In genomic region chr2:31365348-31365747, GRCh38 we compare ENCODE assay signal across 37 cellular contexts. TPM values are rescaled to one million over a fixed set of nuclear protein-coding genes. Genes with fewer than 3 reads are reported as not detected.
"Had no signal": no experiment of that assay in that cellular context is flagged by ENCODE, and none has a peak within 500 bp of the region (broad histone marks: within the 10 kb centered on the region; RNA-seq: fewer than 3 reads in every experiment).

No MANE protein-coding gene starts in this region.

- H3K27me3 ChIP-seq: brain microvascular endothelial cell had no signal

- H3K36me3 ChIP-seq: brain microvascular endothelial cell, WERI-Rb-1 had no signal

- H3K9me3 Mint-ChIP-seq: activated B cell treated with CpG ODN at 0.5 μM for 24 hours; activated CD8-positive, alpha-beta T cell treated with anti-CD3 and anti-CD28 coated beads for 36 hours; activated T-cell treated with anti-CD3 and anti-CD28 coated beads, Interleukin-2, amount 50 U/mL, for 24 hours; activated T-helper 17 cell treated with anti-CD3 and anti-CD28 coated beads, Interleukin-2, amount 50 U/mL, for 72 hours; effector memory CD8-positive, alpha-beta T cell; T-helper 2 cell treated with Interferon-gamma antibody and Interleukin-4, amounts not matched to agents 5 μg/mL and 100 μg/mL, for 36 hours had no signal

- H3K4me1 Mint-ChIP-seq: activated B cell treated with CpG ODN at 0.5 μM for 24 hours; activated CD8-positive, alpha-beta memory T cell treated with anti-CD3 and anti-CD28 coated beads, Interleukin-2, amount 10 ng/mL, durations not matched to agents 7 days and 5 days; activated T-helper 17 cell treated with anti-CD3 and anti-CD28 coated beads, Interleukin-2, amount 50 U/mL, for 72 hours; T-helper 17 cell had no signal

- H3K36me3 Mint-ChIP-seq: activated CD8-positive, alpha-beta memory T cell treated with anti-CD3 and anti-CD28 coated beads, Interleukin-2, amount 10 ng/mL, durations not matched to agents 7 days and 5 days; activated naive CD8-positive, alpha-beta T cell had no signal

- DNase-seq: activated B cell treated with CpG ODN at 0.5 μM for 24 hours; activated CD4-positive, alpha-beta T cell treated with anti-CD3 and anti-CD28 coated beads for 48 hours; activated CD4-positive, alpha-beta T cell treated with anti-CD3 and anti-CD28 coated beads, Interleukin-2, amount 50 U/mL, for 1 hour; activated CD4-positive, alpha-beta T cell treated with anti-CD3 and anti-CD28 coated beads, Interleukin-2, amount 50 U/mL, for 48 hours; activated CD8-positive, alpha-beta memory T cell treated with anti-CD3 and anti-CD28 coated beads, Interleukin-2, amount 10 ng/mL, durations not matched to agents 7 days and 5 days; activated CD8-positive, alpha-beta memory T cell treated with anti-CD3 and anti-CD28 coated beads, Interleukin-2, amount 50 U/mL, for 4 hours; activated CD8-positive, alpha-beta T cell treated with anti-CD3 and anti-CD28 coated beads for 36 hours; activated effector memory CD4-positive, alpha-beta T cell treated with Interleukin-2 at 50 U/mL for 16 hours; activated gamma-delta T cell treated with Interleukin-2 at 50 U/mL for 16 hours; activated naive CD4-positive, alpha-beta T cell treated with anti-CD3 and anti-CD28 coated beads, Interleukin-2, amount 50 U/mL, for 16 hours; activated naive CD4-positive, alpha-beta T cell treated with Interleukin-2 at 50 U/mL for 16 hours; activated T-cell treated with anti-CD3 and anti-CD28 coated beads for 4 hours; activated T-cell treated with anti-CD3 and anti-CD28 coated beads, Interleukin-2, amount 50 U/mL, for 24 hours; amniotic stem cell; anterior cingulate cortex; brain microvascular endothelial cell; caudate nucleus; cortex of kidney; dermis blood vessel endothelial cell; effector CD4-positive, alpha-beta T cell; effector memory CD8-positive, alpha-beta T cell; foreskin fibroblast; T-helper 1 cell; T-helper 17 cell; T1000; WERI-Rb-1 had no signal

- H3K4me3 Mint-ChIP-seq: activated B cell treated with CpG ODN at 0.5 μM for 24 hours; activated CD8-positive, alpha-beta memory T cell treated with anti-CD3 and anti-CD28 coated beads, Interleukin-2, amount 10 ng/mL, durations not matched to agents 7 days and 5 days; activated CD8-positive, alpha-beta T cell treated with anti-CD3 and anti-CD28 coated beads for 36 hours; activated naive CD8-positive, alpha-beta T cell; activated T-cell treated with anti-CD3 and anti-CD28 coated beads, Interleukin-2, amount 50 U/mL, for 24 hours; activated T-helper 17 cell treated with anti-CD3 and anti-CD28 coated beads, Interleukin-2, amount 50 U/mL, for 72 hours; effector memory CD8-positive, alpha-beta T cell; T-helper 17 cell; T-helper 2 cell treated with Interferon-gamma antibody and Interleukin-4, amounts not matched to agents 5 μg/mL and 100 μg/mL, for 36 hours had no signal

- ATAC-seq: activated CD4-positive, CD25-positive, alpha-beta regulatory T cell treated with anti-CD3 and anti-CD28 coated beads, Interleukin-2, amount 50 U/mL, for 24 hours; activated CD8-positive, alpha-beta memory T cell treated with anti-CD3 and anti-CD28 coated beads, Interleukin-2, amount 10 ng/mL, durations not matched to agents 7 days and 5 days; activated CD8-positive, alpha-beta T cell treated with anti-CD3 and anti-CD28 coated beads for 36 hours; activated T-helper 17 cell treated with anti-CD3 and anti-CD28 coated beads, Interleukin-2, amount 50 U/mL, for 72 hours; effector memory CD8-positive, alpha-beta T cell; T-helper 17 cell had no signal

- H3K27ac Mint-ChIP-seq: activated B cell treated with CpG ODN at 0.5 μM for 24 hours; activated CD8-positive, alpha-beta memory T cell treated with anti-CD3 and anti-CD28 coated beads, Interleukin-2, amount 10 ng/mL, durations not matched to agents 7 days and 5 days; activated CD8-positive, alpha-beta T cell treated with anti-CD3 and anti-CD28 coated beads for 36 hours; activated naive CD8-positive, alpha-beta T cell; activated T-cell treated with anti-CD3 and anti-CD28 coated beads, Interleukin-2, amount 50 U/mL, for 24 hours; activated T-helper 17 cell treated with anti-CD3 and anti-CD28 coated beads, Interleukin-2, amount 50 U/mL, for 72 hours; effector memory CD8-positive, alpha-beta T cell; T-helper 17 cell; T-helper 2 cell treated with Interferon-gamma antibody and Interleukin-4, amounts not matched to agents 5 μg/mL and 100 μg/mL, for 36 hours had no signal

- FAIRE-seq: astrocyte, colon, endometrium, endothelial cell of umbilical vein, frontal cortex had no signal

- H3K27ac ChIP-seq: brain microvascular endothelial cell, epithelial cell of prostate, WERI-Rb-1 had no signal

RNA-seq across cellular contexts. Expression of gene XDH, which starts 49.2 kb away (rescaled TPM):
- total RNA-seq: activated B cell treated with CpG ODN at 0.5 μM for 24 hours; activated CD8-positive, alpha-beta memory T cell treated with anti-CD3 and anti-CD28 coated beads for 36 hours; dermis blood vessel endothelial cell; endothelial cell of umbilical vein; frontal cortex had no signal
- polyA plus RNA-seq: endothelial cell of umbilical vein had no signal
